In the genomic region with DNA sequence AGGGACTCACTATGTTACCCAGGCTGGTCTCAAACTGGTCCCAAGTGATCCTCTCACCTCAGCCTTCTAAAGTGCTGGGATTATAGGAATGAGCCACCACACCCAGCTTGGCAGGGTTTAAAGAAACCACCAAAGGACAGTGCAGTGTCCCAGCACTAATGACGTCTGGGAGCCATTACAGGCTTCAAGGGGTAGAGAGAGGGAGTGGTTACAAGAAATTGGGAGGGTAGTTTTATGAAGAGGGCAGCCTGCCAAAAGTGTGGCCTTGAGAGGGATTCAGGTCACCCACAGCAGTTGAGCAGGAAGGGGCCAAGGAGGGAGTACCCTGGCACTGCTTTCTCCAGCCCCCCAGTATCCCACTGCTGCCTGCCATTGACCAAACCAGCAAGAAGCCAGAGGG, we compare ENCODE assay signal across 17 cellular contexts. TPM values are rescaled to one million over a fixed set of nuclear protein-coding genes. Genes with fewer than 3 reads are reported as not detected.
"Had no signal": no experiment of that assay in that cellular context is flagged by ENCODE, and none has a peak within 500 bp of the region (broad histone marks: within the 10 kb centered on the region; RNA-seq: fewer than 3 reads in every experiment).

No MANE protein-coding gene starts in this region.

RNA-seq across cellular contexts. Expression of gene TUBA3D, which starts 1.3 kb away (rescaled TPM):
- total RNA-seq: activated B cell treated with CpG ODN at 0.5 μM for 24 hours; activated CD4-positive, alpha-beta memory T cell treated with anti-CD3 and anti-CD28 coated beads for 36 hours; activated CD4-positive, alpha-beta T cell treated with anti-CD3 and anti-CD28 coated beads, Interleukin-2, amount 10 ng/mL, durations not matched to agents 24 days and 14 days; activated CD8-positive, alpha-beta memory T cell treated with anti-CD3 and anti-CD28 coated beads for 36 hours; activated CD8-positive, alpha-beta T cell treated with anti-CD3 and anti-CD28 coated beads for 36 hours; activated naive CD4-positive, alpha-beta T cell treated with anti-CD3 and anti-CD28 coated beads for 36 hours; activated naive CD4-positive, alpha-beta T cell treated with anti-CD3 and anti-CD28 coated beads, Interleukin-2, amount 50 U/mL, for 72 hours; activated naive CD8-positive, alpha-beta T cell treated with anti-CD3 and anti-CD28 coated beads for 36 hours; activated T-cell treated with anti-CD3 and anti-CD28 coated beads, Interleukin-2, amount 50 U/mL, for 4 hours; activated T-cell treated with anti-CD3 and anti-CD28 coated beads, Interleukin-2, amount 50 U/mL, for 72 hours; activated T-helper 1 cell treated with anti-CD3 and anti-CD28 coated beads, Interleukin-12 subunit alpha, Interleukin-12 subunit beta, Interleukin-2, Interleukin-4 antibody, amounts not matched to agents 30 ng/mL and 10 ng/mL and 1 ng/mL, durations not matched to agents 14 hours and 24 hours and 36 hours; activated T-helper 17 cell treated with anti-CD3 and anti-CD28 coated beads, Interleukin-2, amount 50 U/mL, for 72 hours; adrenal gland; aorta; astrocyte; body of pancreas; breast epithelium had no signal
